Comparison of ENCODE assay signal across 2 cellular contexts in the genomic region with DNA sequence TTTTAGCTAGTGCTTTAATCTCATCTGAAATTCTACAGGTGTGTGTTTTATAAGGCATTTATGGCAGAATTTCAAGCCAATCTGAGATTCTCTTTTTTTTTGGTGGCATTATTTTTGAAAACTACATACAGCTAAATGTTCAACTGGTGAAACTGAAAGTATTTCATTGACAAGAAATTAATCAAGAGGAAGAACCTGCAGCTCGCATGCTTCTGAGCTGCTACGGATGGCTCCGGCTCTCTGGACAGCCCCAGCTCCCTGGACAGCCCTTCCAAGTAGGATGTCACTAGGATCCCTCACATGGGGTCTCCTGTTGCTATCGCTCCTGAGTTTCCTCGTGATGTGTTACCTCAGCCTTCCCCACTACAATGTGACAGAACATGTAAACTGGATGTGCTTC.
TF ChIP-seq lines count a peak whose summit lies in the region.

No MANE protein-coding gene starts in this region.

TF ChIP-seq in GM12878, 131 proteins besides CTCF, POLR2A, EP300 and RAD21:
- TF ChIP-seq GABPA (IDR thresholded peaks at IDR 0.05; ENCODE audit: low read depth) (no peak), PAX8 (IDR thresholded peaks at IDR 0.05) (no peak), NRF1 (conservative IDR thresholded peaks at IDR 0.05; ENCODE audit: low read depth, low read length) (no peak), CREB1 (IDR thresholded peaks at IDR 0.05; ENCODE audit: low read depth) (no peak), KAT2A (conservative IDR thresholded peaks at IDR 0.05; ENCODE audit: control insufficient read depth, low read depth, low read length) (no peak), NR2F1 (conservative IDR thresholded peaks at IDR 0.05) (no peak), SIN3A (IDR thresholded peaks at IDR 0.05; ENCODE audit: low read depth, low read length) (no peak), RCOR1 (conservative IDR thresholded peaks at IDR 0.05; ENCODE audit: low read depth, low read length) (no peak), MYC (IDR thresholded peaks at IDR 0.05; ENCODE audit: insufficient read depth, insufficient read length, insufficient replicate concordance, low read length, severe bottlenecking) (no peak), ZNF207 (IDR thresholded peaks at IDR 0.05; ENCODE audit: borderline replicate concordance) (no peak), SMC3 (IDR thresholded peaks at IDR 0.05; ENCODE audit: borderline replicate concordance, low read length) (no peak), TCF3 (IDR thresholded peaks at IDR 0.05; ENCODE audit: borderline replicate concordance, insufficient read depth, low read depth, low read length) (no peak), BHLHE40 (IDR thresholded peaks at IDR 0.05; ENCODE audit: borderline replicate concordance in 1 of 2, low read depth in 2 of 2, low read length in 1 of 2) (no peak)
- TF ChIP-seq, protein P1, sequence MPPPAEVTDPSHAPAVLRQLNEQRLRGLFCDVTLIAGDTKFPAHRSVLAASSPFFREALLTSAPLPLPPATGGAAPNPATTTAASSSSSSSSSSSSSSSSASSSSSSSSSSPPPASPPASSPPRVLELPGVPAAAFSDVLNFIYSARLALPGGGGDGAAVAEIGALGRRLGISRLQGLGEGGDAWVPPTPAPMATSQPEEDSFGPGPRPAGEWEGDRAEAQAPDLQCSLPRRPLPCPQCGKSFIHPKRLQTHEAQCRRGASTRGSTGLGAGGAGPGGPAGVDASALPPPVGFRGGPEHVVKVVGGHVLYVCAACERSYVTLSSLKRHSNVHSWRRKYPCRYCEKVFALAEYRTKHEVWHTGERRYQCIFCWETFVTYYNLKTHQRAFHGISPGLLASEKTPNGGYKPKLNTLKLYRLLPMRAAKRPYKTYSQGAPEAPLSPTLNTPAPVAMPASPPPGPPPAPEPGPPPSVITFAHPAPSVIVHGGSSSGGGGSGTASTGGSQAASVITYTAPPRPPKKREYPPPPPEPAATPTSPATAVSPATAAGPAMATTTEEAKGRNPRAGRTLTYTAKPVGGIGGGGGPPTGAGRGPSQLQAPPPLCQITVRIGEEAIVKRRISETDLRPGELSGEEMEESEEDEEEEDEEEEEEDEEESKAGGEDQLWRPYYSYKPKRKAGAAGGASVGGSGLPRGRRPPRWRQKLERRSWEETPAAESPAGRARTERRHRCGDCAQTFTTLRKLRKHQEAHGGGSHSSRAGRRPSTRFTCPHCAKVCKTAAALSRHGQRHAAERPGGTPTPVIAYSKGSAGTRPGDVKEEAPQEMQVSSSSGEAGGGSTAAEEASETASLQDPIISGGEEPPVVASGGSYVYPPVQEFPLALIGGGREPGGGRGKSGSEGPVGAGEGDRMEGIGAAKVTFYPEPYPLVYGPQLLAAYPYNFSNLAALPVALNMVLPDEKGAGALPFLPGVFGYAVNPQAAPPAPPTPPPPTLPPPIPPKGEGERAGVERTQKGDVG (CRISPR knock-in tag; IDR thresholded peaks at IDR 0.05), result no peak
- TF ChIP-seq, protein P2, sequence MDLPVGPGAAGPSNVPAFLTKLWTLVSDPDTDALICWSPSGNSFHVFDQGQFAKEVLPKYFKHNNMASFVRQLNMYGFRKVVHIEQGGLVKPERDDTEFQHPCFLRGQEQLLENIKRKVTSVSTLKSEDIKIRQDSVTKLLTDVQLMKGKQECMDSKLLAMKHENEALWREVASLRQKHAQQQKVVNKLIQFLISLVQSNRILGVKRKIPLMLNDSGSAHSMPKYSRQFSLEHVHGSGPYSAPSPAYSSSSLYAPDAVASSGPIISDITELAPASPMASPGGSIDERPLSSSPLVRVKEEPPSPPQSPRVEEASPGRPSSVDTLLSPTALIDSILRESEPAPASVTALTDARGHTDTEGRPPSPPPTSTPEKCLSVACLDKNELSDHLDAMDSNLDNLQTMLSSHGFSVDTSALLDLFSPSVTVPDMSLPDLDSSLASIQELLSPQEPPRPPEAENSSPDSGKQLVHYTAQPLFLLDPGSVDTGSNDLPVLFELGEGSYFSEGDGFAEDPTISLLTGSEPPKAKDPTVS (IDR thresholded peaks at IDR 0.05; ENCODE audit: low read depth, low read length), result no peak
TF ChIP-seq in GM12878: peak in this region for 0.

TF ChIP-seq in HepG2, 621 proteins besides CTCF, POLR2A, EP300 and RAD21:
- no peak for TF ChIP-seq NONO (IDR thresholded peaks at IDR 0.05)
- no peak for TF ChIP-seq NONO (CRISPR knock-in tag; conservative IDR thresholded peaks at IDR 0.05)
- no peak for TF ChIP-seq RARG (CRISPR knock-in tag; IDR thresholded peaks at IDR 0.05; ENCODE audit: low read depth)
- no peak for TF ChIP-seq ZNF816 (CRISPR knock-in tag; IDR thresholded peaks at IDR 0.05; ENCODE audit: borderline replicate concordance)
- TF ChIP-seq CENPX (CRISPR knock-in tag; IDR thresholded peaks at IDR 0.05), result no peak
- TF ChIP-seq, protein P3, sequence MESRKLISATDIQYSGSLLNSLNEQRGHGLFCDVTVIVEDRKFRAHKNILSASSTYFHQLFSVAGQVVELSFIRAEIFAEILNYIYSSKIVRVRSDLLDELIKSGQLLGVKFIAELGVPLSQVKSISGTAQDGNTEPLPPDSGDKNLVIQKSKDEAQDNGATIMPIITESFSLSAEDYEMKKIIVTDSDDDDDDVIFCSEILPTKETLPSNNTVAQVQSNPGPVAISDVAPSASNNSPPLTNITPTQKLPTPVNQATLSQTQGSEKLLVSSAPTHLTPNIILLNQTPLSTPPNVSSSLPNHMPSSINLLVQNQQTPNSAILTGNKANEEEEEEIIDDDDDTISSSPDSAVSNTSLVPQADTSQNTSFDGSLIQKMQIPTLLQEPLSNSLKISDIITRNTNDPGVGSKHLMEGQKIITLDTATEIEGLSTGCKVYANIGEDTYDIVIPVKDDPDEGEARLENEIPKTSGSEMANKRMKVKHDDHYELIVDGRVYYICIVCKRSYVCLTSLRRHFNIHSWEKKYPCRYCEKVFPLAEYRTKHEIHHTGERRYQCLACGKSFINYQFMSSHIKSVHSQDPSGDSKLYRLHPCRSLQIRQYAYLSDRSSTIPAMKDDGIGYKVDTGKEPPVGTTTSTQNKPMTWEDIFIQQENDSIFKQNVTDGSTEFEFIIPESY (CRISPR knock-in tag; IDR thresholded peaks at IDR 0.05), result no peak
- TF ChIP-seq ERF (CRISPR knock-in tag; IDR thresholded peaks at IDR 0.05), result no peak
- TF ChIP-seq ZNF468 (CRISPR knock-in tag; IDR thresholded peaks at IDR 0.05), result no peak
- TF ChIP-seq, protein P4, sequence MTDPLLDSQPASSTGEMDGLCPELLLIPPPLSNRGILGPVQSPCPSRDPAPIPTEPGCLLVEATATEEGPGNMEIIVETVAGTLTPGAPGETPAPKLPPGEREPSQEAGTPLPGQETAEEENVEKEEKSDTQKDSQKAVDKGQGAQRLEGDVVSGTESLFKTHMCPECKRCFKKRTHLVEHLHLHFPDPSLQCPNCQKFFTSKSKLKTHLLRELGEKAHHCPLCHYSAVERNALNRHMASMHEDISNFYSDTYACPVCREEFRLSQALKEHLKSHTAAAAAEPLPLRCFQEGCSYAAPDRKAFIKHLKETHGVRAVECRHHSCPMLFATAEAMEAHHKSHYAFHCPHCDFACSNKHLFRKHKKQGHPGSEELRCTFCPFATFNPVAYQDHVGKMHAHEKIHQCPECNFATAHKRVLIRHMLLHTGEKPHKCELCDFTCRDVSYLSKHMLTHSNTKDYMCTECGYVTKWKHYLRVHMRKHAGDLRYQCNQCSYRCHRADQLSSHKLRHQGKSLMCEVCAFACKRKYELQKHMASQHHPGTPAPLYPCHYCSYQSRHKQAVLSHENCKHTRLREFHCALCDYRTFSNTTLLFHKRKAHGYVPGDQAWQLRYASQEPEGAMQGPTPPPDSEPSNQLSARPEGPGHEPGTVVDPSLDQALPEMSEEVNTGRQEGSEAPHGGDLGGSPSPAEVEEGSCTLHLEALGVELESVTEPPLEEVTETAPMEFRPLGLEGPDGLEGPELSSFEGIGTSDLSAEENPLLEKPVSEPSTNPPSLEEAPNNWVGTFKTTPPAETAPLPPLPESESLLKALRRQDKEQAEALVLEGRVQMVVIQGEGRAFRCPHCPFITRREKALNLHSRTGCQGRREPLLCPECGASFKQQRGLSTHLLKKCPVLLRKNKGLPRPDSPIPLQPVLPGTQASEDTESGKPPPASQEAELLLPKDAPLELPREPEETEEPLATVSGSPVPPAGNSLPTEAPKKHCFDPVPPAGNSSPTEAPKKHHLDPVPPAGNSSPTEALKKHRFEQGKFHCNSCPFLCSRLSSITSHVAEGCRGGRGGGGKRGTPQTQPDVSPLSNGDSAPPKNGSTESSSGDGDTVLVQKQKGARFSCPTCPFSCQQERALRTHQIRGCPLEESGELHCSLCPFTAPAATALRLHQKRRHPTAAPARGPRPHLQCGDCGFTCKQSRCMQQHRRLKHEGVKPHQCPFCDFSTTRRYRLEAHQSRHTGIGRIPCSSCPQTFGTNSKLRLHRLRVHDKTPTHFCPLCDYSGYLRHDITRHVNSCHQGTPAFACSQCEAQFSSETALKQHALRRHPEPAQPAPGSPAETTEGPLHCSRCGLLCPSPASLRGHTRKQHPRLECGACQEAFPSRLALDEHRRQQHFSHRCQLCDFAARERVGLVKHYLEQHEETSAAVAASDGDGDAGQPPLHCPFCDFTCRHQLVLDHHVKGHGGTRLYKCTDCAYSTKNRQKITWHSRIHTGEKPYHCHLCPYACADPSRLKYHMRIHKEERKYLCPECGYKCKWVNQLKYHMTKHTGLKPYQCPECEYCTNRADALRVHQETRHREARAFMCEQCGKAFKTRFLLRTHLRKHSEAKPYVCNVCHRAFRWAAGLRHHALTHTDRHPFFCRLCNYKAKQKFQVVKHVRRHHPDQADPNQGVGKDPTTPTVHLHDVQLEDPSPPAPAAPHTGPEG (CRISPR knock-in tag; IDR thresholded peaks at IDR 0.05), result no peak
- TF ChIP-seq MATR3 (CRISPR knock-in tag; IDR thresholded peaks at IDR 0.05), result no peak
- TF ChIP-seq ZKSCAN5 (CRISPR knock-in tag; IDR thresholded peaks at IDR 0.05), result no peak
- no peak for TF ChIP-seq ZNF850 (CRISPR knock-in tag; conservative IDR thresholded peaks at IDR 0.05)
- no peak for TF ChIP-seq ZBTB21 (CRISPR knock-in tag; IDR thresholded peaks at IDR 0.05)
- TF ChIP-seq HOXA9 (CRISPR knock-in tag; IDR thresholded peaks at IDR 0.05; ENCODE audit: borderline replicate concordance), result no peak
- TF ChIP-seq HNF4G (IDR thresholded peaks at IDR 0.05; ENCODE audit: borderline replicate concordance, low read depth, low read length), result no peak
- TF ChIP-seq HNF4G (CRISPR knock-in tag; IDR thresholded peaks at IDR 0.05; ENCODE audit: borderline replicate concordance, low read depth), result no peak
- no peak for TF ChIP-seq SAFB2 (CRISPR knock-in tag; IDR thresholded peaks at IDR 0.05; ENCODE audit: borderline replicate concordance, low read depth)
- TF ChIP-seq SYNCRIP (IDR thresholded peaks at IDR 0.05; ENCODE audit: insufficient read depth, low read depth, low read length), result no peak
- no peak for TF ChIP-seq ZSCAN20 (CRISPR knock-in tag; IDR thresholded peaks at IDR 0.05; ENCODE audit: borderline replicate concordance)
